ENCODE assay signal across 8 cellular contexts in genomic region chr18:6879508-6880195, GRCh38.
"Had no signal": no experiment of that assay in that cellular context is flagged by ENCODE, and none has a peak within 500 bp of the region (broad histone marks: within the 10 kb centered on the region; RNA-seq: fewer than 3 reads in every experiment).

No MANE protein-coding gene starts in this region.

- DNase-seq: amniotic stem cell, body of pancreas, foreskin melanocyte, head of caudate nucleus, left ventricle myocardium inferior, stomach had no signal

- ATAC-seq: activated CD4-positive, CD25-positive, alpha-beta regulatory T cell treated with anti-CD3 and anti-CD28 coated beads, Interleukin-2, amount 50 U/mL, for 24 hours; body of pancreas had no signal

- FAIRE-seq: keratinocyte had no signal
